Comparison of ENCODE assay signal across 1 cellular context in genomic region chr9:71752928-71753327, GRCh38.
TF ChIP-seq lines count a peak whose summit lies in the region.

No MANE protein-coding gene starts in this region.

TF ChIP-seq in GM23338, 12 proteins besides CTCF, POLR2A, EP300 and RAD21 (continued from another document):
- TF ChIP-seq ZNF462 (CRISPR knock-in tag; IDR thresholded peaks at IDR 0.05) (no peak), ETS1 (IDR thresholded peaks at IDR 0.05) (no peak), CREB1 (CRISPR knock-in tag; IDR thresholded peaks at IDR 0.05; ENCODE audit: low read depth) (no peak), EZH2 (IDR thresholded peaks at IDR 0.05; ENCODE audit: low read depth, unreplicated experiment) (no peak), JUNB (IDR thresholded peaks at IDR 0.05; ENCODE audit: unreplicated experiment) (no peak), POLR2AphosphoS5 (IDR thresholded peaks at IDR 0.05; ENCODE audit: low read depth) (no peak), STAT1 (IDR thresholded peaks at IDR 0.05; ENCODE audit: unreplicated experiment) (no peak), ZNF331 (CRISPR knock-in tag; IDR thresholded peaks at IDR 0.05; ENCODE audit: low read depth) (no peak)
